Comparison of ENCODE assay signal across 18 cellular contexts in the genomic region with DNA sequence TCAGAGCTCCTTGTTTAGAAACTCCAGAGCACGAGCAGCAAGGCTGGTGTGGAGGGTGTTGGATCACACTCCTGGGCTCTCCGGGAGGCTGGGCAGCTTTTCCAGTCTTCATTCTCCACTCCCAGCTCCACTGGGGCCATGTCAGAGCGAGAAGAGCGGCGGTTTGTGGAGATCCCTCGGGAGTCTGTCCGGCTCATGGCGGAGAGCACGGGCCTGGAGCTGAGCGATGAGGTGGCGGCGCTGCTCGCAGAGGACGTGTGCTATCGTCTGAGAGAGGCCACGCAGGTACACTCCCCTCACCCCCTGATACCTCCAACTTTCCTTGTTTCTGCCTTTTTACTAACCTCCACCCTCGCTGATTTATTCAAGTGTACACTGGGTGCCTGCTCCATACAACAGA.
"Had no signal": no experiment of that assay in that cellular context is flagged by ENCODE, and none has a peak within 500 bp of the region (broad histone marks: within the 10 kb centered on the region; RNA-seq: fewer than 3 reads in every experiment).

No MANE protein-coding gene starts in this region.

- ATAC-seq: foreskin keratinocyte, left lobe of liver, psoas muscle, right cardiac atrium had no signal

- DNase-seq: activated CD4-positive, alpha-beta T cell treated with anti-CD3 and anti-CD28 coated beads, Interleukin-2, amount 10 ng/mL, durations not matched to agents 24 days and 14 days; activated CD4-positive, CD25-positive, alpha-beta regulatory T cell; activated naive CD4-positive, alpha-beta T cell treated with anti-CD3 and anti-CD28 coated beads, Interleukin-2, amount 10 ng/mL, durations not matched to agents 7 days and 5 days; activated T-cell treated with anti-CD3 and anti-CD28 coated beads, Interleukin-2, amount 50 U/mL, for 1 hour; aorta; brain microvascular endothelial cell; central memory CD4-positive, alpha-beta T cell; foreskin keratinocyte; hypothalamus; psoas muscle; T-helper 9 cell; upper lobe of left lung had no signal

- H3K4me3 Mint-ChIP-seq: activated CD4-positive, alpha-beta T cell treated with anti-CD3 and anti-CD28 coated beads, Interleukin-2, amount 10 ng/mL, durations not matched to agents 24 days and 14 days; activated naive CD4-positive, alpha-beta T cell treated with anti-CD3 and anti-CD28 coated beads, Interleukin-2, amount 10 ng/mL, durations not matched to agents 7 days and 5 days; mesothelial cell of epicardium had no signal

- H3K4me3 ChIP-seq: psoas muscle, skin epidermis, thoracic aorta, upper lobe of left lung had no signal

- H3K9me3 ChIP-seq: psoas muscle, thoracic aorta, upper lobe of left lung had no signal

- H3K27ac ChIP-seq: brain microvascular endothelial cell, foreskin keratinocyte, psoas muscle, skin epidermis, thoracic aorta, upper lobe of left lung had no signal

- H3K27ac Mint-ChIP-seq: activated naive CD4-positive, alpha-beta T cell treated with anti-CD3 and anti-CD28 coated beads, Interleukin-2, amount 10 ng/mL, durations not matched to agents 7 days and 5 days; mesothelial cell of epicardium had no signal

- H3K9me3 Mint-ChIP-seq: activated CD4-positive, alpha-beta T cell treated with anti-CD3 and anti-CD28 coated beads, Interleukin-2, amount 10 ng/mL, durations not matched to agents 24 days and 14 days; activated naive CD4-positive, alpha-beta T cell treated with anti-CD3 and anti-CD28 coated beads, Interleukin-2, amount 10 ng/mL, durations not matched to agents 7 days and 5 days; mesothelial cell of epicardium; neural crest cell had no signal

- H3K27me3 Mint-ChIP-seq: activated CD4-positive, alpha-beta T cell treated with anti-CD3 and anti-CD28 coated beads, Interleukin-2, amount 10 ng/mL, durations not matched to agents 24 days and 14 days; activated naive CD4-positive, alpha-beta T cell treated with anti-CD3 and anti-CD28 coated beads, Interleukin-2, amount 10 ng/mL, durations not matched to agents 7 days and 5 days had no signal

- H3K27me3 ChIP-seq: brain microvascular endothelial cell, foreskin keratinocyte, upper lobe of left lung had no signal
